ENCODE assay signal across 8 cellular contexts in genomic region chr19:49987159-49987698, GRCh38. TPM values are rescaled to one million over a fixed set of nuclear protein-coding genes. Genes with fewer than 3 reads are reported as not detected.
A peak's percentile ranks its signal among the peaks of the same experiment; 100 is the strongest.
DNase-seq lines count a peak whose midpoint lies in the region; ATAC-seq, FAIRE-seq and TF ChIP-seq lines count a peak whose summit lies in the region.

No MANE protein-coding gene starts in this region.

- ATAC-seq in K562 = peak; percentile 84

- intact Hi-C loops in K562 (cut with micrococcal nuclease) (loop anchor here (1.0 kb wide), 1 partner anchor 50 kb away; no protein-coding TSS in a partner anchor), spleen (cut with DNase I; ENCODE audit: low total_unique reads) (no loop called here)

- H3K79me2 ChIP-seq in K562 (ENCODE audit: control insufficient read depth, insufficient read depth, low read length) = no peaks in the 10 kb centered on the region

- H2AFZ ChIP-seq in K562 (ENCODE audit: low read depth, low read length) = no peak overlapping the region

- WGBS in K562 (ENCODE audit: insufficient coverage, low coverage, missing lambda C conversion rate) = 29% methylated on average over 9 of the region's 9 CpGs
- 10 to 22% (median 18%) methylated on average over 9 of the region's 9 CpGs for whole genome bisulfite sequencing in spleen, 5 donors

- H3K4me3 ChIP-seq in K562 = no peak overlapping the region
- no peak overlapping the region for H3K4me3 ChIP-seq in spleen

- in situ Hi-C loops in K562 (cut with MboI) = no loop called here

- peak; percentile 83 for FAIRE-seq in HTR-8/SVneo (lab: Jason Lieb, UNC)
- FAIRE-seq in K562 (lab: Jason Lieb, UNC) = peak; percentile 85

- H3K36me3 ChIP-seq in K562 (ENCODE audit: control insufficient read depth, insufficient read depth, low read length) (peaks cover 29% of the 10 kb centered on the region; the same call in 2 of the 3 replicates), spleen (peaks cover 0 to 96% (median 64%) of the 10 kb centered on the region in 6 donors)

- H3K27ac ChIP-seq in K562 (ENCODE audit: extremely low read depth, low read depth, low read length) (no peak overlapping the region), spleen (no peak overlapping the region)

- peaks cover 3% of the 10 kb centered on the region for H3K9me1 ChIP-seq in K562 (ENCODE audit: control insufficient read depth, insufficient read depth, low read length)

- no peak overlapping the region for H3K4me2 ChIP-seq in K562 (ENCODE audit: insufficient read depth, low read length)

- peak; percentile 95 to 96 for DNase-seq in AML-193 (lab: John Stamatoyannopoulos, UW)
- peak; percentile 73 for DNase-seq in HTR-8/SVneo (ENCODE audit: insufficient read length, low spot score)
- DNase-seq in UCSD-AML1 (lab: John Stamatoyannopoulos, UW; ENCODE audit: unreplicated experiment) = peak; percentile 94
- peak; percentile 70 to 92 (median 78) for DNase-seq in K562 (ENCODE audit: extremely low read depth in 1 of 4, low spot score in 3 of 4)
- peak; percentile 90 for DNase-seq in iPS DF 19.7 (ENCODE audit: low read depth, low spot score)
- DNase-seq in spleen = peak; percentile 90
- DNase-seq in NCI-H1417 treated with DMSO at 0.1 percent for 48 hours (lab: John Stamatoyannopoulos, UW) = no peak
- DNase-seq in NCI-H2029 treated with DMSO at 0.1 percent for 48 hours (lab: John Stamatoyannopoulos, UW) = no peak

- TF ChIP-seq POLR2A in K562 (conservative IDR thresholded peaks at IDR 0.05) = no peak
- no peak for TF ChIP-seq POLR2A in spleen (IDR thresholded peaks at IDR 0.05)

- TF ChIP-seq RAD21 in K562 (CRISPR knock-in tag; conservative IDR thresholded peaks at IDR 0.05 in 1 of 2, IDR thresholded peaks at IDR 0.05 in 1 of 2) = peak; percentile 10 to 27; a peak in 2 of 4 replicates

- CTCF ChIA-PET in K562 (lab: Yijun Ruan, JAX; ENCODE audit: low intra/inter-chr PET ratio) = interaction anchor here (1.4 kb wide), 1 partner anchor 49 kb away, joined by 4 read pairs; no protein-coding TSS in a partner anchor

- BruUV-seq in K562 (replicated peaks; lab: Mats Ljungman, UMichigan) = no TSS peak

- H3K9ac ChIP-seq in K562 (ENCODE audit: insufficient read depth in 1 of 2, low read depth in 2 of 2, low read length in 2 of 2) = no peak overlapping the region

- peaks cover 6 to 14% of the 10 kb centered on the region in 2 experiments; a peak in 4 of 5 replicates for H3K4me1 ChIP-seq in K562 (replicated peaks in 1 of 2; ENCODE audit: control insufficient read depth in 2 of 2, insufficient read depth in 2 of 2, low read length in 2 of 2)
- H3K4me1 ChIP-seq in spleen = peaks cover 0 to 11% (median 2%) of the 10 kb centered on the region in 6 donors

- H3K27me3 ChIP-seq in K562 (ENCODE audit: control insufficient read depth in 2 of 2, insufficient read depth in 2 of 2, low read length in 2 of 2) = no peaks in the 10 kb centered on the region
- H3K27me3 ChIP-seq in spleen (replicated peaks in 1 of 7) = no peaks in the 10 kb centered on the region

- H4K20me1 ChIP-seq in K562 (replicated peaks; ENCODE audit: control insufficient read depth, insufficient read depth, low read length) = peaks cover 26% of the 10 kb centered on the region

- no peaks in the 10 kb centered on the region for H3K9me3 ChIP-seq in K562 (replicated peaks; ENCODE audit: control insufficient read depth, insufficient read depth, low read depth, low read length)
- H3K9me3 ChIP-seq in spleen = no peaks in the 10 kb centered on the region

- POLR2A ChIA-PET in K562 (lab: Yijun Ruan, JAX) = interaction anchor here (0.8 to 1.2 kb wide), 3 partner anchors 9 to 55 kb away, joined by 3 read pairs; no protein-coding TSS in a partner anchor

- TF ChIP-seq CTCF in K562 (IDR thresholded peaks at IDR 0.05 in 2 of 3, conservative IDR thresholded peaks at IDR 0.05 in 1 of 3; ENCODE audit: insufficient read depth in 2 of 3, low read depth in 1 of 3, low read length in 3 of 3) (no peak), spleen (IDR thresholded peaks at IDR 0.05 in 8 of 11, conservative IDR thresholded peaks at IDR 0.05 in 3 of 11) (peak in 4 of 11 experiments; percentile 28 to 33 (median 29))

- no peak for TF ChIP-seq EP300 in K562 (IDR thresholded peaks at IDR 0.05; ENCODE audit: low read length)

RNA-seq across cellular contexts. Expression of gene SIGLEC11, which starts 26.3 kb away (rescaled TPM):
- total RNA-seq in K562 (2011; cell fraction: chromatin; rRNA removed; ENCODE audit: low replicate concordance) = not detected in 2 replicates
- not detected in 2 replicates for total RNA-seq in K562 (2011; cell fraction: nucleolus; rRNA removed)
- not detected in 2 replicates for total RNA-seq in K562 (2011; cell fraction: nucleoplasm; rRNA removed)
- total RNA-seq in K562 (2014; rRNA removed) (not detected in 2 replicates), K562 (2014; rRNA removed; fragmentation: Illumina TruSeq; extraction: Trizol) (not detected in 2 replicates), K562 (2015; rRNA removed; fragmentation: Illumina TruSeq; extraction: Trizol) (not detected in 2 replicates), K562 (2021) (not detected in 2 replicates), spleen (10 to 100 TPM; 18.7 to 97.5 (median 42.8) TPM)
- polyA plus RNA-seq in K562 (2011; rRNA removed) (not detected in 2 replicates), K562 (2014; fragmentation: Illumina TruSeq; extraction: Trizol) (not detected in 2 replicates), K562 (2014; fragmentation: Nextera tagmentation; extraction: Ambion mirVana) (not detected), K562 (2014; rRNA removed) (not detected in 2 replicates), spleen (10 to 100 TPM in 1 of 3 donors, 1 to 10 TPM in 2; 2.2 to 52.3 (median 7.9) TPM)
- polyA plus RNA-seq in K562 (2011; cell fraction: cytosol; rRNA removed) = not detected in 2 replicates
- 0.04 TPM in 1 of 2 replicates, not detected in the other for polyA plus RNA-seq in K562 (2011; cell fraction: nucleus; rRNA removed)
- not detected in 2 replicates for polyA plus RNA-seq in K562 (2012)
- polyA minus RNA-seq in K562 (2011; rRNA and poly(A)+ RNA removed) = not detected in 2 replicates
- not detected in 2 replicates for polyA minus RNA-seq in K562 (2011; cell fraction: cytosol; rRNA and poly(A)+ RNA removed)
- not detected in 2 replicates for polyA minus RNA-seq in K562 (2011; cell fraction: nucleus; rRNA and poly(A)+ RNA removed)

RNA-seq across cellular contexts. Expression of gene VRK3, which starts 37.9 kb away (rescaled TPM):
- total RNA-seq in K562 (2011; cell fraction: chromatin; rRNA removed; ENCODE audit: low replicate concordance) = 91.2 and 165 TPM in 2 replicates
- 66.3 and 85.0 TPM in 2 replicates for total RNA-seq in K562 (2011; cell fraction: nucleolus; rRNA removed)
- 86.5 and 113 TPM in 2 replicates for total RNA-seq in K562 (2011; cell fraction: nucleoplasm; rRNA removed)
- total RNA-seq in K562 (2014; rRNA removed) (32.7 and 34.8 TPM in 2 replicates), K562 (2014; rRNA removed; fragmentation: Illumina TruSeq; extraction: Trizol) (43.3 and 49.8 TPM in 2 replicates), K562 (2015; rRNA removed; fragmentation: Illumina TruSeq; extraction: Trizol) (42.9 TPM in 2 replicates), K562 (2021) (49.7 and 54.4 TPM in 2 replicates), spleen (10 to 100 TPM; 46.4 to 60.8 (median 56.6) TPM)
- polyA plus RNA-seq in K562 (2011; rRNA removed) (42.8 and 45.3 TPM in 2 replicates), K562 (2014; fragmentation: Illumina TruSeq; extraction: Trizol) (79.4 and 94.3 TPM in 2 replicates), K562 (2014; fragmentation: Nextera tagmentation; extraction: Ambion mirVana) (10 to 100 TPM; 33.3 to 55.9 TPM), K562 (2014; rRNA removed) (25.6 and 35.9 TPM in 2 replicates), spleen (10 to 100 TPM; 17.0 to 31.9 (median 20.4) TPM)
- polyA plus RNA-seq in K562 (2011; cell fraction: cytosol; rRNA removed) = 34.7 and 47.2 TPM in 2 replicates
- 43.9 and 50.7 TPM in 2 replicates for polyA plus RNA-seq in K562 (2011; cell fraction: nucleus; rRNA removed)
- polyA plus RNA-seq in K562 (2012) = 57.4 and 62.2 TPM in 2 replicates
- polyA minus RNA-seq in K562 (2011; rRNA and poly(A)+ RNA removed) = 23.6 and 24.3 TPM in 2 replicates
- polyA minus RNA-seq in K562 (2011; cell fraction: cytosol; rRNA and poly(A)+ RNA removed) = 15.4 and 22.8 TPM in 2 replicates
- polyA minus RNA-seq in K562 (2011; cell fraction: nucleus; rRNA and poly(A)+ RNA removed) = 21.0 and 35.8 TPM in 2 replicates

RNA-seq across cellular contexts. Expression of gene ZNF473, which starts 38.6 kb away (rescaled TPM):
- 62.3 and 79.4 TPM in 2 replicates for total RNA-seq in K562 (2011; cell fraction: chromatin; rRNA removed; ENCODE audit: low replicate concordance)
- 43.7 and 50.0 TPM in 2 replicates for total RNA-seq in K562 (2011; cell fraction: nucleolus; rRNA removed)
- 58.1 and 66.7 TPM in 2 replicates for total RNA-seq in K562 (2011; cell fraction: nucleoplasm; rRNA removed)
- 24.0 and 27.6 TPM in 2 replicates for total RNA-seq in K562 (2014; rRNA removed)
- total RNA-seq in K562 (2014; rRNA removed; fragmentation: Illumina TruSeq; extraction: Trizol) = 31.0 and 31.6 TPM in 2 replicates
- 30.8 and 32.0 TPM in 2 replicates for total RNA-seq in K562 (2015; rRNA removed; fragmentation: Illumina TruSeq; extraction: Trizol)
- 28.5 and 33.9 TPM in 2 replicates for total RNA-seq in K562 (2021)
- 20.8 and 27.9 TPM in 2 replicates for polyA plus RNA-seq in K562 (2011; rRNA removed)
- 13.4 TPM in 2 replicates for polyA plus RNA-seq in K562 (2011; cell fraction: cytosol; rRNA removed)
- polyA plus RNA-seq in K562 (2011; cell fraction: nucleus; rRNA removed) = 34.3 and 42.1 TPM in 2 replicates
- polyA plus RNA-seq in K562 (2012) = 15.3 and 16.4 TPM in 2 replicates
- 26.1 and 30.0 TPM in 2 replicates for polyA plus RNA-seq in K562 (2014; fragmentation: Illumina TruSeq; extraction: Trizol)
- polyA plus RNA-seq in K562 (2014; fragmentation: Nextera tagmentation; extraction: Ambion mirVana) = 10 to 100 TPM in 1 of 2 experiments, 1 to 10 TPM in 1; 8.2 to 34.0 TPM
- polyA plus RNA-seq in K562 (2014; rRNA removed) = 19.2 and 19.7 TPM in 2 replicates
- 39.3 and 45.2 TPM in 2 replicates for polyA minus RNA-seq in K562 (2011; rRNA and poly(A)+ RNA removed)
- 11.9 and 21.9 TPM in 2 replicates for polyA minus RNA-seq in K562 (2011; cell fraction: cytosol; rRNA and poly(A)+ RNA removed)
- polyA minus RNA-seq in K562 (2011; cell fraction: nucleus; rRNA and poly(A)+ RNA removed) = 21.1 and 29.0 TPM in 2 replicates
- 10 to 100 TPM; 13.5 to 24.2 (median 19.2) TPM for total RNA-seq in spleen
- polyA plus RNA-seq in spleen = 1 to 10 TPM; 2.4 to 4.5 (median 2.5) TPM

RNA-seq across cellular contexts. Expression of gene NUP62, which starts 57.9 kb away (rescaled TPM):
- total RNA-seq in K562 (2011; cell fraction: chromatin; rRNA removed; ENCODE audit: low replicate concordance) = 61.1 and 124 TPM in 2 replicates
- 57.5 and 59.2 TPM in 2 replicates for total RNA-seq in K562 (2011; cell fraction: nucleolus; rRNA removed)
- 77.8 and 90.7 TPM in 2 replicates for total RNA-seq in K562 (2011; cell fraction: nucleoplasm; rRNA removed)
- total RNA-seq in K562 (2014; rRNA removed) (78.5 and 101 TPM in 2 replicates), K562 (2014; rRNA removed; fragmentation: Illumina TruSeq; extraction: Trizol) (49.1 and 51.3 TPM in 2 replicates), K562 (2015; rRNA removed; fragmentation: Illumina TruSeq; extraction: Trizol) (68.0 and 70.2 TPM in 2 replicates), K562 (2021) (109 and 118 TPM in 2 replicates), spleen (10 to 100 TPM; 41.1 to 60.9 (median 51.4) TPM)
- polyA plus RNA-seq in K562 (2011; rRNA removed) (20.8 and 27.4 TPM in 2 replicates), K562 (2014; fragmentation: Illumina TruSeq; extraction: Trizol) (89.2 and 102 TPM in 2 replicates), K562 (2014; fragmentation: Nextera tagmentation; extraction: Ambion mirVana) (10 to 100 TPM; 16.9 to 20.7 TPM), K562 (2014; rRNA removed) (66.0 and 71.8 TPM in 2 replicates), spleen (10 to 100 TPM; 17.3 to 35.1 (median 18.4) TPM)
- polyA plus RNA-seq in K562 (2011; cell fraction: cytosol; rRNA removed) = 24.2 and 45.3 TPM in 2 replicates
- 21.8 and 35.3 TPM in 2 replicates for polyA plus RNA-seq in K562 (2011; cell fraction: nucleus; rRNA removed)
- polyA plus RNA-seq in K562 (2012) = 51.8 and 87.1 TPM in 2 replicates
- 14.2 and 15.0 TPM in 2 replicates for polyA minus RNA-seq in K562 (2011; rRNA and poly(A)+ RNA removed)
- 25.2 and 30.2 TPM in 2 replicates for polyA minus RNA-seq in K562 (2011; cell fraction: cytosol; rRNA and poly(A)+ RNA removed)
- polyA minus RNA-seq in K562 (2011; cell fraction: nucleus; rRNA and poly(A)+ RNA removed) = 12.9 and 13.6 TPM in 2 replicates

RNA-seq across cellular contexts. Expression of gene ATF5, which starts 58.2 kb away (rescaled TPM):
- 9.2 and 9.5 TPM in 2 replicates for total RNA-seq in K562 (2011; cell fraction: chromatin; rRNA removed; ENCODE audit: low replicate concordance)
- total RNA-seq in K562 (2011; cell fraction: nucleolus; rRNA removed) = 5.7 and 9.2 TPM in 2 replicates
- total RNA-seq in K562 (2011; cell fraction: nucleoplasm; rRNA removed) = 10.9 and 12.4 TPM in 2 replicates
- total RNA-seq in K562 (2014; rRNA removed) = 20.5 and 21.7 TPM in 2 replicates
- 10.8 and 11.1 TPM in 2 replicates for total RNA-seq in K562 (2014; rRNA removed; fragmentation: Illumina TruSeq; extraction: Trizol)
- 11.1 and 13.0 TPM in 2 replicates for total RNA-seq in K562 (2015; rRNA removed; fragmentation: Illumina TruSeq; extraction: Trizol)
- 52.4 and 57.6 TPM in 2 replicates for total RNA-seq in K562 (2021)
- 3.0 and 5.9 TPM in 2 replicates for polyA plus RNA-seq in K562 (2011; rRNA removed)
- polyA plus RNA-seq in K562 (2011; cell fraction: cytosol; rRNA removed) = 4.5 and 8.9 TPM in 2 replicates
- polyA plus RNA-seq in K562 (2011; cell fraction: nucleus; rRNA removed) = 6.4 and 6.8 TPM in 2 replicates
- polyA plus RNA-seq in K562 (2012) = 38.4 and 739 TPM in 2 replicates
- polyA plus RNA-seq in K562 (2014; fragmentation: Illumina TruSeq; extraction: Trizol) = 30.7 and 53.3 TPM in 2 replicates
- polyA plus RNA-seq in K562 (2014; fragmentation: Nextera tagmentation; extraction: Ambion mirVana) = 1 to 10 TPM; 3.8 to 5.2 TPM
- 39.6 and 42.8 TPM in 2 replicates for polyA plus RNA-seq in K562 (2014; rRNA removed)
- 0.74 and 1.9 TPM in 2 replicates for polyA minus RNA-seq in K562 (2011; rRNA and poly(A)+ RNA removed)
- 2.4 and 4.5 TPM in 2 replicates for polyA minus RNA-seq in K562 (2011; cell fraction: cytosol; rRNA and poly(A)+ RNA removed)
- polyA minus RNA-seq in K562 (2011; cell fraction: nucleus; rRNA and poly(A)+ RNA removed) = 0.54 and 0.89 TPM in 2 replicates
- 10 to 100 TPM; 10.2 to 45.8 (median 22.8) TPM for total RNA-seq in spleen
- polyA plus RNA-seq in spleen = 10 to 100 TPM; 14.6 to 36.6 (median 16.8) TPM

Comparison
In these comparisons a context has a peak if more than half of its experiments do, and no peak if none do; other contexts are left out.
1. DNase-seq: peak in AML-193 (2 of 2), HTR-8/SVneo (single experiment), UCSD-AML1 (single experiment), K562 (4 of 4), iPS DF 19.7 (single experiment) and spleen (single experiment); none in NCI-H1417 treated with DMSO at 0.1 percent for 48 hours (single experiment) and NCI-H2029 treated with DMSO at 0.1 percent for 48 hours (single experiment).
2. RNA of gene SIGLEC11, which starts 26.3 kb away (total RNA-seq): 18.7 to 97.5 TPM in spleen; not detected in K562; every median in the first group is over 10 times any median in the second.